ENCODE assay signal across 25 cellular contexts in the genomic region with DNA sequence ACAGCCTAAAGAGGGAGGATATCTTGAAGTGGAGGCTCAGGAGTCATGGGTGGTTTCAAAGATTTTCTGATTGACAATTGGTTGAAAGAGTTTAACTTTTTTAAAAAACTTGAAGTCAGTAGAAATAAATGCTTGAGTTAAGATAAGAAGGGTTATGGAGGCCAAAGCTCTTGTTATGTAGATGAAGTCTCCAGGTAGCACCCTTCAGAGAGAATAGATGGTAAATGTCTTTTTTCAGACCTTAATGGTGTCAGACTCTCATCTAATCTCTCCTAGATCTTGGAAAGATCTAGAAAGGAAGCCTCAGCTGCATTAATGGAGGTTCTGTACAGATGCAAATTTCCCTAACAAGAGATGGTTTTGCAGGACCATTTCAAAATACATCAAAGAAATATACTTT.
"Had no signal": no experiment of that assay in that cellular context is flagged by ENCODE, and none has a peak within 500 bp of the region (broad histone marks: within the 10 kb centered on the region; RNA-seq: fewer than 3 reads in every experiment).

No MANE protein-coding gene starts in this region.

- ATAC-seq: Panc1, PC-3 had no signal

- H3K4me3 ChIP-seq: MG63 had no signal

- H3K9me3 ChIP-seq: MG63, SK-N-SH had no signal

- H3K4me2 ChIP-seq: SK-N-SH had no signal

- H3K36me3 ChIP-seq: MG63 had no signal

- H3K9ac ChIP-seq: SK-N-SH had no signal

- H3K27me3 ChIP-seq: MG63 had no signal

- DNase-seq: IMR-90, Karpas-422, KG1, MG63, NCI-H1092, NCI-H1105 treated with DMSO at 0.1 percent for 48 hours, NCI-H1417 treated with DMSO at 0.1 percent for 48 hours, NCI-H146, NCI-H1694 treated with DMSO at 0.1 percent for 48 hours, NCI-H1930, NCI-H2081, NCI-H2107, NCI-H226, NCI-H446, NCI-H510A, NCI-H524 treated with DMSO at 0.1 percent for 48 hours, NCI-H69, NCI-H774, PC-3, SHP77, SK-N-SH, T-helper 1 cell had no signal

- H3K27ac ChIP-seq: HL-60, RWPE1 had no signal
